In the genomic region with DNA sequence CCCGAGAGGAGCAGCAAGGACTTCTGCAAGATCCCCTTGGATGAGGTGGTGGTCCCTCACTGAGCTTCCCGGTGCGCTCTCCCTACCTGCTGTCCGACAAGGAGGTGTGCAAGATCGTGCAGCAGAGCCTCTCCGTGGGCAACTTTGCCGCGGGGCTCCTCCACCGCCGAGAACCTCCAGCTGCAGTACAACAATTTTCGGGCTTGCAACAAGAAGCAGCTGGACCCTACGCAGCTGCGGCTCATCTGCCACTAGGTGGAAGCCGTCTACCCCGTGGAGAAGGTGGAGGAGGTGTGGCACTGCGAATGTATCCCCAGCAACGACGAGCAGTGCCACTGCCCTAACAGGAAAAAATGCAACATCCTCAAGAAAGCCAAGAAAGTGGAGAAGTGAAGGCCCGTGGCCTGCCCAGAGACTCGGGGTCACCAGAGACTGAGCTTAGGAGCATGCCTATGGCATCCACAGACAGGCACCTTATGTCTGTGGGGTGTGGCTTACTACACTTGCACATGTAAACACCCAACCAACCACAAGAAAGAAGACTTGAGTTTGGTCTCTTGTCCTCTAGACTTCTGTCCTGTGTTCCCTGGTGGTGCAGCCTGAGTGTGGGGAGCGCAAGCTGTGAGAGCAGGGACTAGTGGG, we compare ENCODE assay signal across 8 cellular contexts. TPM values are rescaled to one million over a fixed set of nuclear protein-coding genes. Genes with fewer than 3 reads are reported as not detected.
DNase-seq lines count a peak whose midpoint lies in the region; ATAC-seq and TF ChIP-seq lines count a peak whose summit lies in the region.
"Not testable (repeated sequence)": the region's sequence is repeated elsewhere in the genome, so short reads cannot be mapped to it uniquely, and the experiment has no call there.

No MANE protein-coding gene starts in this region.

- H3K27ac ChIP-seq in HCT116 (ENCODE audit: low read depth, low read length); Karpas-422 (ENCODE audit: low read length); RWPE2 (ENCODE audit: poor library complexity, severe bottlenecking); epithelial cell of prostate; neural progenitor cell; upper lobe of left lung: not testable (repeated sequence)

- not testable (repeated sequence) for TF ChIP-seq EP300 in upper lobe of left lung (IDR thresholded peaks at IDR 0.05)

- not testable (repeated sequence) for H3K4me3 Mint-ChIP-seq in neural progenitor cell

- not testable (repeated sequence) for BruUV-seq in HCT116 (replicated peaks; lab: Mats Ljungman, UMichigan)

- POLR2A ChIA-PET in HCT116 (lab: Charles Lee) = not testable (repeated sequence)

- 0 out of 2 replicates have a peak, but pooled peaks have one; percentile 14 for TF ChIP-seq CTCF in GM12874 (IDR thresholded peaks at IDR 0.05; ENCODE audit: insufficient read depth, low read depth, low read length)
- peak in 1 of 3 experiments; percentile 18; a peak in 1 of 6 replicates for TF ChIP-seq CTCF in HCT116 (IDR thresholded peaks at IDR 0.05 in 2 of 3, conservative IDR thresholded peaks at IDR 0.05 in 1 of 3; ENCODE audit: borderline replicate concordance in 1 of 3, insufficient read depth in 1 of 3, low read depth in 2 of 3, low read length in 2 of 3)
- TF ChIP-seq CTCF in RWPE2 (IDR thresholded peaks at IDR 0.05; ENCODE audit: poor library complexity, severe bottlenecking); upper lobe of left lung (IDR thresholded peaks at IDR 0.05): not testable (repeated sequence)
- peak; percentile 30 for TF ChIP-seq CTCF in neural progenitor cell (IDR thresholded peaks at IDR 0.05)

- not testable (repeated sequence) for H3K36me3 ChIP-seq in HCT116 (ENCODE audit: control insufficient read depth in 1 of 2, insufficient read depth in 2 of 2, low read length in 2 of 2); Karpas-422 (ENCODE audit: insufficient read depth, low read length); RWPE2 (ENCODE audit: low read depth); neural progenitor cell
- H3K36me3 ChIP-seq in upper lobe of left lung = peaks cover 0 to 30% (median 10%) of the 10 kb centered on the region in 4 donors

- H3K79me2 ChIP-seq in HCT116 (ENCODE audit: insufficient read depth, low read length); Karpas-422 (ENCODE audit: low read length); neural progenitor cell (ENCODE audit: low read depth): not testable (repeated sequence)

- DNase-seq in HCT116 (ENCODE audit: low read depth, low spot score) (peak; percentile 22), Karpas-422 (peak; percentile 73), RWPE2 (ENCODE audit: low spot score) (peak; percentile 62), activated T-cell treated with anti-CD3 and anti-CD28 coated beads for 24 hours (ENCODE audit: low read depth) (peak; percentile 26), epithelial cell of prostate (ENCODE audit: low read depth, low spot score) (peak; percentile 1), neural progenitor cell (ENCODE audit: low spot score) (peak; percentile 44), upper lobe of left lung (peak; percentile 36 to 52)

- H3K9me2 ChIP-seq in HCT116 (ENCODE audit: insufficient read depth); Karpas-422 (replicated peaks; ENCODE audit: insufficient read depth, low read length): not testable (repeated sequence)

- not testable (repeated sequence) for H3K4me2 ChIP-seq in HCT116 (ENCODE audit: low read length); Karpas-422 (ENCODE audit: low read depth, low read length, poor library complexity, severe bottlenecking); neural progenitor cell

- not testable (repeated sequence) for H3K36me3 Mint-ChIP-seq in neural progenitor cell

- RAD21 ChIA-PET in HCT116 (lab: Charles Lee; ENCODE audit: low non-redundant PET in 1 of 2, low total read pairs in 2 of 2, uncharacterized antibody in 2 of 2, unreplicated experiment in 2 of 2) = not testable (repeated sequence)

- ATAC-seq in HCT116 (peak; percentile 98), RWPE2 (ENCODE audit: low read depth) (peak; percentile 86), upper lobe of left lung (ENCODE audit: low FRiP score in 2 of 2) (peak in 1 of 2 donors; percentile 52)

- H3K9ac ChIP-seq in HCT116 (ENCODE audit: low read length); Karpas-422 (ENCODE audit: low read length); neural progenitor cell: not testable (repeated sequence)

- peak; percentile 38; the same call in 1 of the 2 replicates for TF ChIP-seq RAD21 in HCT116 (IDR thresholded peaks at IDR 0.05; ENCODE audit: low read depth)

- H3K4me3 ChIP-seq in HCT116 (replicated peaks in 1 of 2; ENCODE audit: low read depth in 1 of 2, low read length in 2 of 2); Karpas-422 (ENCODE audit: low read length); RWPE2 (ENCODE audit: severe bottlenecking); neural progenitor cell; upper lobe of left lung: not testable (repeated sequence)

- H4K20me1 ChIP-seq in HCT116 (ENCODE audit: insufficient read depth); Karpas-422 (ENCODE audit: insufficient read depth, low read depth, low read length); neural progenitor cell (ENCODE audit: low read depth): not testable (repeated sequence)

- H3K9me3 Mint-ChIP-seq in neural progenitor cell = not testable (repeated sequence)

- H3K4me1 ChIP-seq in HCT116 (ENCODE audit: control insufficient read depth in 1 of 2, insufficient read depth in 2 of 2, low read length in 2 of 2); RWPE2 (ENCODE audit: insufficient read depth, poor library complexity, severe bottlenecking); neural progenitor cell; upper lobe of left lung: not testable (repeated sequence)
- H3K4me1 ChIP-seq in Karpas-422 (ENCODE audit: low read length) = peaks cover 12% of the 10 kb centered on the region; the same call in 1 of the 2 replicates

- intact Hi-C loops in HCT116 (cut with micrococcal nuclease) = not testable (repeated sequence)

- not testable (repeated sequence) for H3K27me3 Mint-ChIP-seq in neural progenitor cell (ENCODE audit: insufficient read depth, low read depth)

- not testable (repeated sequence) for H3K4me1 Mint-ChIP-seq in neural progenitor cell

- not testable (repeated sequence) for TF ChIP-seq POLR2A in HCT116 (IDR thresholded peaks at IDR 0.05; ENCODE audit: borderline replicate concordance, extremely low read depth, insufficient read depth, insufficient read length); upper lobe of left lung (IDR thresholded peaks at IDR 0.05)

- H3K9me3 ChIP-seq in HCT116 (ENCODE audit: control insufficient read depth in 1 of 2, insufficient read depth in 1 of 2, low read depth in 1 of 2, low read length in 2 of 2); Karpas-422 (ENCODE audit: low read length); RWPE2 (ENCODE audit: severe bottlenecking); neural progenitor cell (ENCODE audit: low read depth); upper lobe of left lung: not testable (repeated sequence)

- H3K27me3 ChIP-seq in HCT116 (ENCODE audit: insufficient read depth, low read length); Karpas-422 (ENCODE audit: low read length); RWPE2 (ENCODE audit: insufficient read depth, poor library complexity, severe bottlenecking); neural progenitor cell; upper lobe of left lung: not testable (repeated sequence)

- not testable (repeated sequence) for H3K27ac Mint-ChIP-seq in neural progenitor cell

- WGBS in upper lobe of left lung, 2 donors = 80 to 81% methylated on average over 3 to 14 of the region's 21 CpGs

- CTCF ChIA-PET in HCT116 (lab: Charles Lee) = not testable (repeated sequence)

- not testable (repeated sequence) for H3F3A ChIP-seq in neural progenitor cell (ENCODE audit: low read depth)

- not testable (repeated sequence) for H2AFZ ChIP-seq in HCT116 (ENCODE audit: low read depth, low read length, poor library complexity, severe bottlenecking); Karpas-422 (ENCODE audit: low read length); neural progenitor cell (replicated peaks)

RNA-seq across cellular contexts. Expression of a gene that starts 17.9 kb away (rescaled TPM):
- 1.4 TPM for total RNA-seq in HCT116 (2021; ENCODE audit: unreplicated experiment)
- 0.75 and 0.77 TPM in 2 replicates for polyA plus RNA-seq in HCT116 (2012)
- total RNA-seq in Karpas-422 (2014; rRNA removed; shearing (Covaris generic); ENCODE audit: low replicate concordance) = 0.34 and 0.61 TPM in 2 replicates
- total RNA-seq in neural progenitor cell (ENCODE audit: low replicate concordance) = 0.41 and 0.43 TPM in 2 replicates
- total RNA-seq in upper lobe of left lung = 1 to 10 TPM in 4 of 6 donors, under 1 TPM in 2; 0.33 to 6.3 (median 2.4) TPM

Comparison
In these comparisons a context has a peak if more than half of its experiments do, and no peak if none do; other contexts are left out.
1. DNase-seq: peak in every context shown above with its lines; median percentile 73 in Karpas-422; 62 in RWPE2; 44 in neural progenitor cell; 44 in upper lobe of left lung; 26 in activated T-cell treated with anti-CD3 and anti-CD28 coated beads for 24 hours; 22 in HCT116; 1 in epithelial cell of prostate.